14 cellular contexts compared by ENCODE assay signal in genomic region chr20:56360899-56361199, GRCh38. TPM values are rescaled to one million over a fixed set of nuclear protein-coding genes. Genes with fewer than 3 reads are reported as not detected.
A peak's percentile ranks its signal among the peaks of the same experiment; 100 is the strongest.
DNase-seq lines count a peak whose midpoint lies in the region; ATAC-seq, FAIRE-seq and TF ChIP-seq lines count a peak whose summit lies in the region.
"Had no signal": no experiment of that assay in that cellular context is flagged by ENCODE, and none has a peak within 500 bp of the region (broad histone marks: within the 10 kb centered on the region; RNA-seq: fewer than 3 reads in every experiment).

No MANE protein-coding gene starts in this region.

- FAIRE-seq in H54 (lab: Jason Lieb, UNC): no peak
- FAIRE-seq: islet of Langerhans had no signal

- H3K9me3 Mint-ChIP-seq in endodermal cell (no peaks in the 10 kb centered on the region), osteocyte (ENCODE audit: unreplicated experiment) (no peaks in the 10 kb centered on the region), CD14-positive monocyte (peaks cover 0 to 1% (median 0%) of the 10 kb centered on the region in 7 donors)

- no peak overlapping the region for H3K27ac ChIP-seq in endodermal cell (ENCODE audit: low read depth, low read length)
- H3K27ac ChIP-seq: foreskin keratinocyte had no signal

- no peak overlapping the region for H3K9ac ChIP-seq in endodermal cell (ENCODE audit: extremely low read depth, low read length, poor library complexity, severe bottlenecking)

- H3K4me1 ChIP-seq in endodermal cell (ENCODE audit: control insufficient read depth, insufficient read depth, low read length): peaks cover 11% of the 10 kb centered on the region
- H3K4me1 ChIP-seq: foreskin keratinocyte had no signal

- DNase-seq in DMS79 (lab: John Stamatoyannopoulos, UW) (peak; percentile 30), NCI-H524 (lab: John Stamatoyannopoulos, UW) (peak; percentile 79 to 84), endodermal cell (no peak), osteocyte (ENCODE audit: extremely low spot score, unreplicated experiment) (no peak), H54 (ENCODE audit: insufficient read length, low spot score) (no peak), CD14-positive monocyte (ENCODE audit: low spot score) (no peak), RKO (ENCODE audit: low spot score) (no peak)
- DNase-seq: activated CD4-positive, CD25-positive, alpha-beta regulatory T cell treated with anti-CD3 and anti-CD28 coated beads, Interleukin-2, amount 50 U/mL, for 72 hours; activated T-cell treated with anti-CD3 and anti-CD28 coated beads for 4 hours; amygdala; foreskin keratinocyte; NCI-H1694 treated with DMSO at 0.1 percent for 48 hours had no signal

- no peak for ATAC-seq in HG03342 (IDR thresholded peaks at IDR 0.05; ENCODE audit: unreplicated experiment)
- ATAC-seq: foreskin keratinocyte had no signal

- H3K27me3 Mint-ChIP-seq in endodermal cell (ENCODE audit: insufficient read depth) (no peaks in the 10 kb centered on the region), osteocyte (ENCODE audit: unreplicated experiment) (peaks cover 5% of the 10 kb centered on the region), CD14-positive monocyte (ENCODE audit: low read depth in 3 of 3) (peaks cover 5 to 7% (median 6%) of the 10 kb centered on the region in 3 donors)

- 52 to 68% methylated on average over 7 to 8 of the region's 8 CpGs for WGBS in endodermal cell (ENCODE audit: insufficient coverage in 1 of 2, insufficient read length in 1 of 2), 2 experiments

- H3K36me3 Mint-ChIP-seq in endodermal cell (ENCODE audit: low read depth): peaks cover 17% of the 10 kb centered on the region
- peaks cover 7% of the 10 kb centered on the region for H3K36me3 Mint-ChIP-seq in osteocyte (ENCODE audit: unreplicated experiment)
- peaks cover 15 to 24% of the 10 kb centered on the region in 2 donors for H3K36me3 Mint-ChIP-seq in CD14-positive monocyte

- H3K4me3 Mint-ChIP-seq in endodermal cell (peak overlapping the region; percentile 82), osteocyte (ENCODE audit: unreplicated experiment) (peak overlapping the region; percentile 89), CD14-positive monocyte (no peak overlapping the region)

- TF ChIP-seq CTCF in endodermal cell (conservative IDR thresholded peaks at IDR 0.05): no peak
- TF ChIP-seq CTCF in osteocyte (IDR thresholded peaks at IDR 0.05): no peak
- TF ChIP-seq CTCF in CD14-positive monocyte (IDR thresholded peaks at IDR 0.05): no peak

- H3K4me1 Mint-ChIP-seq in endodermal cell (peaks cover 19% of the 10 kb centered on the region), osteocyte (ENCODE audit: unreplicated experiment) (peaks cover 23% of the 10 kb centered on the region), CD14-positive monocyte (peaks cover 22% of the 10 kb centered on the region)

- no peak overlapping the region for H3K4me3 ChIP-seq in endodermal cell (ENCODE audit: low read length)

- TF ChIP-seq POLR2A in H54 (IDR thresholded peaks at IDR 0.05; ENCODE audit: low read depth, low read length): no peak

- no peaks in the 10 kb centered on the region for H3K27me3 ChIP-seq in endodermal cell (ENCODE audit: control insufficient read depth, insufficient read depth, low read length, poor library complexity, severe bottlenecking)
- H3K27me3 ChIP-seq: foreskin keratinocyte had no signal

- intact Hi-C loops in CD14-positive monocyte (cut with micrococcal nuclease): no loop called here

- H3K9me3 ChIP-seq in endodermal cell (ENCODE audit: control insufficient read depth, low read length): no peaks in the 10 kb centered on the region

- no peaks in the 10 kb centered on the region for H3K36me3 ChIP-seq in endodermal cell (ENCODE audit: control insufficient read depth, insufficient read depth, low read length)

- H3K27ac Mint-ChIP-seq in endodermal cell: no peak overlapping the region
- no peak overlapping the region for H3K27ac Mint-ChIP-seq in osteocyte (ENCODE audit: unreplicated experiment)
- H3K27ac Mint-ChIP-seq in CD14-positive monocyte: no peak overlapping the region

RNA-seq across cellular contexts. Expression of gene FAM210B, which starts 2.1 kb away (rescaled TPM):
- 10 to 100 TPM; 16.8 to 34.1 TPM for total RNA-seq in endodermal cell
- polyA plus RNA-seq in endodermal cell (2013, experiment 1 of 2): 61.2 TPM
- polyA plus RNA-seq in endodermal cell (2013, experiment 2 of 2): 62.7 TPM
- total RNA-seq in osteocyte: 46.9 and 50.6 TPM in 2 replicates
- polyA plus RNA-seq in CD14-positive monocyte: 10 to 100 TPM; 34.5 to 41.3 TPM

RNA-seq across cellular contexts. Expression of gene AURKA, which starts 31.2 kb away (rescaled TPM):
- total RNA-seq in endodermal cell (10 to 100 TPM; 56.3 to 85.9 TPM), osteocyte (10.4 and 11.7 TPM in 2 replicates)
- 64.2 TPM for polyA plus RNA-seq in endodermal cell (2013, experiment 1 of 2)
- polyA plus RNA-seq in endodermal cell (2013, experiment 2 of 2): 75.5 TPM
- polyA plus RNA-seq in CD14-positive monocyte: 1 to 10 TPM; 1.4 to 1.5 TPM

RNA-seq across cellular contexts. Expression of gene CSTF1, which starts 31.6 kb away (rescaled TPM):
- 10 to 100 TPM; 47.9 to 50.1 TPM for total RNA-seq in endodermal cell
- polyA plus RNA-seq in endodermal cell (2013, experiment 1 of 2): 45.1 TPM
- polyA plus RNA-seq in endodermal cell (2013, experiment 2 of 2): 39.7 TPM
- 36.2 and 38.6 TPM in 2 replicates for total RNA-seq in osteocyte
- polyA plus RNA-seq in CD14-positive monocyte: 10 to 100 TPM; 10.7 to 15.7 TPM

RNA-seq across cellular contexts. Expression of gene CASS4, which starts 51.2 kb away (rescaled TPM):
- total RNA-seq in endodermal cell (not detected), osteocyte (0.13 TPM in 1 of 2 replicates, not detected in the other)
- polyA plus RNA-seq in endodermal cell (2013, experiment 1 of 2): 0.11 TPM
- polyA plus RNA-seq in endodermal cell (2013, experiment 2 of 2): 0.12 TPM
- 1 to 10 TPM; 1.9 to 6.1 TPM for polyA plus RNA-seq in CD14-positive monocyte
- total RNA-seq: foreskin keratinocyte had no signal

Comparison
In these comparisons a context has a peak if more than half of its experiments do, and no peak if none do; other contexts are left out.
1. DNase-seq: peak in DMS79 (single experiment) and NCI-H524 (2 of 2); none in endodermal cell (single experiment), osteocyte (single experiment), H54 (single experiment), CD14-positive monocyte (single experiment) and RKO (single experiment).
2. H3K4me3 Mint-ChIP-seq: peak in endodermal cell (single experiment) and osteocyte (single experiment); none in CD14-positive monocyte (0 of 2).